Comparison of ENCODE assay signal across 1 cellular context in genomic region chr11:64778473-64779298, GRCh38.
TF ChIP-seq lines count a peak whose summit lies in the region.

A gene with protein sequence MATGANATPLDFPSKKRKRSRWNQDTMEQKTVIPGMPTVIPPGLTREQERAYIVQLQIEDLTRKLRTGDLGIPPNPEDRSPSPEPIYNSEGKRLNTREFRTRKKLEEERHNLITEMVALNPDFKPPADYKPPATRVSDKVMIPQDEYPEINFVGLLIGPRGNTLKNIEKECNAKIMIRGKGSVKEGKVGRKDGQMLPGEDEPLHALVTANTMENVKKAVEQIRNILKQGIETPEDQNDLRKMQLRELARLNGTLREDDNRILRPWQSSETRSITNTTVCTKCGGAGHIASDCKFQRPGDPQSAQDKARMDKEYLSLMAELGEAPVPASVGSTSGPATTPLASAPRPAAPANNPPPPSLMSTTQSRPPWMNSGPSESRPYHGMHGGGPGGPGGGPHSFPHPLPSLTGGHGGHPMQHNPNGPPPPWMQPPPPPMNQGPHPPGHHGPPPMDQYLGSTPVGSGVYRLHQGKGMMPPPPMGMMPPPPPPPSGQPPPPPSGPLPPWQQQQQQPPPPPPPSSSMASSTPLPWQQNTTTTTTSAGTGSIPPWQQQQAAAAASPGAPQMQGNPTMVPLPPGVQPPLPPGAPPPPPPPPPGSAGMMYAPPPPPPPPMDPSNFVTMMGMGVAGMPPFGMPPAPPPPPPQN (minus strand): TSS chr11:64778542. CDS start chr11:64778392, 150 bp downstream.

TF ChIP-seq in GM12878, 131 proteins besides CTCF, POLR2A, EP300 and RAD21 (continued from another document and continues in another):
- TF ChIP-seq USF2 (IDR thresholded peaks at IDR 0.05; ENCODE audit: borderline replicate concordance, low read depth, low read length) (no peak), HSF1 (IDR thresholded peaks at IDR 0.05; ENCODE audit: low read depth, low read length) (no peak), SIN3A (IDR thresholded peaks at IDR 0.05; ENCODE audit: low read depth, low read length) (no peak), E2F8 (IDR thresholded peaks at IDR 0.05; ENCODE audit: low read depth, partially characterized antibody) (no peak), JUND (IDR thresholded peaks at IDR 0.05; ENCODE audit: low read depth, low read length) (peak; percentile 42; the same call in 1 of the 2 replicates), MTA2 (IDR thresholded peaks at IDR 0.05; ENCODE audit: low read depth) (no peak), MYB (IDR thresholded peaks at IDR 0.05; ENCODE audit: borderline replicate concordance, low read depth, low read length) (no peak), TAF1 (IDR thresholded peaks at IDR 0.05; ENCODE audit: borderline replicate concordance, low read depth, low read length) (peak; percentile 84), MXI1 (IDR thresholded peaks at IDR 0.05; ENCODE audit: low read depth, low read length) (peak; percentile 80), ZBTB33 (IDR thresholded peaks at IDR 0.05) (no peak), PML (IDR thresholded peaks at IDR 0.05; ENCODE audit: low read length) (no peak; the same call in 1 of the 2 replicates), CBX5 (IDR thresholded peaks at IDR 0.05; ENCODE audit: low read depth) (no peak), HCFC1 (IDR thresholded peaks at IDR 0.05; ENCODE audit: low read length) (peak; percentile 20; the same call in 1 of the 2 replicates), SMAD5 (IDR thresholded peaks at IDR 0.05; ENCODE audit: low read depth) (peak; percentile 80), TARDBP (IDR thresholded peaks at IDR 0.05; ENCODE audit: borderline replicate concordance) (no peak), GABPA (IDR thresholded peaks at IDR 0.05; ENCODE audit: low read depth) (peak; percentile 67), RCOR1 (conservative IDR thresholded peaks at IDR 0.05; ENCODE audit: low read depth, low read length) (peak; percentile 71; the same call in 1 of the 2 replicates), ESRRA (IDR thresholded peaks at IDR 0.05; ENCODE audit: low read length) (no peak), RUNX3 (IDR thresholded peaks at IDR 0.05; ENCODE audit: low read length) (no peak), MYC (IDR thresholded peaks at IDR 0.05; ENCODE audit: insufficient read depth, insufficient read length, insufficient replicate concordance, low read length, severe bottlenecking) (no peak), NFXL1 (IDR thresholded peaks at IDR 0.05; ENCODE audit: borderline replicate concordance) (no peak), EZH2 (IDR thresholded peaks at IDR 0.05; ENCODE audit: borderline replicate concordance, control insufficient read depth, low read depth, low read length) (no peak), PAX8 (IDR thresholded peaks at IDR 0.05) (no peak), NR2C1 (IDR thresholded peaks at IDR 0.05) (peak; percentile 54; the same call in 1 of the 2 replicates), FOXK2 (IDR thresholded peaks at IDR 0.05) (no peak), MEF2B (IDR thresholded peaks at IDR 0.05; ENCODE audit: partially characterized antibody, poor library complexity, severe bottlenecking) (peak; percentile 67), BHLHE40 (IDR thresholded peaks at IDR 0.05; ENCODE audit: borderline replicate concordance in 1 of 2, low read depth in 2 of 2, low read length in 1 of 2) (peak; percentile 14 to 34; a peak in 2 of 4 replicates), NRF1 (conservative IDR thresholded peaks at IDR 0.05; ENCODE audit: low read depth, low read length) (no peak), IRF4 (IDR thresholded peaks at IDR 0.05; ENCODE audit: low read depth, low read length) (no peak), SREBF2 (IDR thresholded peaks at IDR 0.05; ENCODE audit: low read length) (no peak), ZNF217 (IDR thresholded peaks at IDR 0.05) (no peak), HDAC2 (IDR thresholded peaks at IDR 0.05) (no peak)
- TF ChIP-seq, protein P1, sequence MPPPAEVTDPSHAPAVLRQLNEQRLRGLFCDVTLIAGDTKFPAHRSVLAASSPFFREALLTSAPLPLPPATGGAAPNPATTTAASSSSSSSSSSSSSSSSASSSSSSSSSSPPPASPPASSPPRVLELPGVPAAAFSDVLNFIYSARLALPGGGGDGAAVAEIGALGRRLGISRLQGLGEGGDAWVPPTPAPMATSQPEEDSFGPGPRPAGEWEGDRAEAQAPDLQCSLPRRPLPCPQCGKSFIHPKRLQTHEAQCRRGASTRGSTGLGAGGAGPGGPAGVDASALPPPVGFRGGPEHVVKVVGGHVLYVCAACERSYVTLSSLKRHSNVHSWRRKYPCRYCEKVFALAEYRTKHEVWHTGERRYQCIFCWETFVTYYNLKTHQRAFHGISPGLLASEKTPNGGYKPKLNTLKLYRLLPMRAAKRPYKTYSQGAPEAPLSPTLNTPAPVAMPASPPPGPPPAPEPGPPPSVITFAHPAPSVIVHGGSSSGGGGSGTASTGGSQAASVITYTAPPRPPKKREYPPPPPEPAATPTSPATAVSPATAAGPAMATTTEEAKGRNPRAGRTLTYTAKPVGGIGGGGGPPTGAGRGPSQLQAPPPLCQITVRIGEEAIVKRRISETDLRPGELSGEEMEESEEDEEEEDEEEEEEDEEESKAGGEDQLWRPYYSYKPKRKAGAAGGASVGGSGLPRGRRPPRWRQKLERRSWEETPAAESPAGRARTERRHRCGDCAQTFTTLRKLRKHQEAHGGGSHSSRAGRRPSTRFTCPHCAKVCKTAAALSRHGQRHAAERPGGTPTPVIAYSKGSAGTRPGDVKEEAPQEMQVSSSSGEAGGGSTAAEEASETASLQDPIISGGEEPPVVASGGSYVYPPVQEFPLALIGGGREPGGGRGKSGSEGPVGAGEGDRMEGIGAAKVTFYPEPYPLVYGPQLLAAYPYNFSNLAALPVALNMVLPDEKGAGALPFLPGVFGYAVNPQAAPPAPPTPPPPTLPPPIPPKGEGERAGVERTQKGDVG (CRISPR knock-in tag; IDR thresholded peaks at IDR 0.05), result no peak
- TF ChIP-seq, protein P2, sequence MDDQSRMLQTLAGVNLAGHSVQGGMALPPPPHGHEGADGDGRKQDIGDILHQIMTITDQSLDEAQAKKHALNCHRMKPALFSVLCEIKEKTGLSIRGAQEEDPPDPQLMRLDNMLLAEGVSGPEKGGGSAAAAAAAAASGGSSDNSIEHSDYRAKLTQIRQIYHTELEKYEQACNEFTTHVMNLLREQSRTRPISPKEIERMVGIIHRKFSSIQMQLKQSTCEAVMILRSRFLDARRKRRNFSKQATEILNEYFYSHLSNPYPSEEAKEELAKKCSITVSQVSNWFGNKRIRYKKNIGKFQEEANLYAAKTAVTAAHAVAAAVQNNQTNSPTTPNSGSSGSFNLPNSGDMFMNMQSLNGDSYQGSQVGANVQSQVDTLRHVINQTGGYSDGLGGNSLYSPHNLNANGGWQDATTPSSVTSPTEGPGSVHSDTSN (IDR thresholded peaks at IDR 0.05; ENCODE audit: insufficient replicate concordance, low read depth, low read length), result peak; percentile 75
- TF ChIP-seq, protein P3, sequence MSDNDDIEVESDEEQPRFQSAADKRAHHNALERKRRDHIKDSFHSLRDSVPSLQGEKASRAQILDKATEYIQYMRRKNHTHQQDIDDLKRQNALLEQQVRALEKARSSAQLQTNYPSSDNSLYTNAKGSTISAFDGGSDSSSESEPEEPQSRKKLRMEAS (IDR thresholded peaks at IDR 0.05; ENCODE audit: low read depth, low read length), result no peak; the same call in 1 of the 2 replicates
- TF ChIP-seq, protein P4, sequence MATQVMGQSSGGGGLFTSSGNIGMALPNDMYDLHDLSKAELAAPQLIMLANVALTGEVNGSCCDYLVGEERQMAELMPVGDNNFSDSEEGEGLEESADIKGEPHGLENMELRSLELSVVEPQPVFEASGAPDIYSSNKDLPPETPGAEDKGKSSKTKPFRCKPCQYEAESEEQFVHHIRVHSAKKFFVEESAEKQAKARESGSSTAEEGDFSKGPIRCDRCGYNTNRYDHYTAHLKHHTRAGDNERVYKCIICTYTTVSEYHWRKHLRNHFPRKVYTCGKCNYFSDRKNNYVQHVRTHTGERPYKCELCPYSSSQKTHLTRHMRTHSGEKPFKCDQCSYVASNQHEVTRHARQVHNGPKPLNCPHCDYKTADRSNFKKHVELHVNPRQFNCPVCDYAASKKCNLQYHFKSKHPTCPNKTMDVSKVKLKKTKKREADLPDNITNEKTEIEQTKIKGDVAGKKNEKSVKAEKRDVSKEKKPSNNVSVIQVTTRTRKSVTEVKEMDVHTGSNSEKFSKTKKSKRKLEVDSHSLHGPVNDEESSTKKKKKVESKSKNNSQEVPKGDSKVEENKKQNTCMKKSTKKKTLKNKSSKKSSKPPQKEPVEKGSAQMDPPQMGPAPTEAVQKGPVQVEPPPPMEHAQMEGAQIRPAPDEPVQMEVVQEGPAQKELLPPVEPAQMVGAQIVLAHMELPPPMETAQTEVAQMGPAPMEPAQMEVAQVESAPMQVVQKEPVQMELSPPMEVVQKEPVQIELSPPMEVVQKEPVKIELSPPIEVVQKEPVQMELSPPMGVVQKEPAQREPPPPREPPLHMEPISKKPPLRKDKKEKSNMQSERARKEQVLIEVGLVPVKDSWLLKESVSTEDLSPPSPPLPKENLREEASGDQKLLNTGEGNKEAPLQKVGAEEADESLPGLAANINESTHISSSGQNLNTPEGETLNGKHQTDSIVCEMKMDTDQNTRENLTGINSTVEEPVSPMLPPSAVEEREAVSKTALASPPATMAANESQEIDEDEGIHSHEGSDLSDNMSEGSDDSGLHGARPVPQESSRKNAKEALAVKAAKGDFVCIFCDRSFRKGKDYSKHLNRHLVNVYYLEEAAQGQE (IDR thresholded peaks at IDR 0.05; ENCODE audit: low read depth, low read length), result no peak
- TF ChIP-seq, protein P5, sequence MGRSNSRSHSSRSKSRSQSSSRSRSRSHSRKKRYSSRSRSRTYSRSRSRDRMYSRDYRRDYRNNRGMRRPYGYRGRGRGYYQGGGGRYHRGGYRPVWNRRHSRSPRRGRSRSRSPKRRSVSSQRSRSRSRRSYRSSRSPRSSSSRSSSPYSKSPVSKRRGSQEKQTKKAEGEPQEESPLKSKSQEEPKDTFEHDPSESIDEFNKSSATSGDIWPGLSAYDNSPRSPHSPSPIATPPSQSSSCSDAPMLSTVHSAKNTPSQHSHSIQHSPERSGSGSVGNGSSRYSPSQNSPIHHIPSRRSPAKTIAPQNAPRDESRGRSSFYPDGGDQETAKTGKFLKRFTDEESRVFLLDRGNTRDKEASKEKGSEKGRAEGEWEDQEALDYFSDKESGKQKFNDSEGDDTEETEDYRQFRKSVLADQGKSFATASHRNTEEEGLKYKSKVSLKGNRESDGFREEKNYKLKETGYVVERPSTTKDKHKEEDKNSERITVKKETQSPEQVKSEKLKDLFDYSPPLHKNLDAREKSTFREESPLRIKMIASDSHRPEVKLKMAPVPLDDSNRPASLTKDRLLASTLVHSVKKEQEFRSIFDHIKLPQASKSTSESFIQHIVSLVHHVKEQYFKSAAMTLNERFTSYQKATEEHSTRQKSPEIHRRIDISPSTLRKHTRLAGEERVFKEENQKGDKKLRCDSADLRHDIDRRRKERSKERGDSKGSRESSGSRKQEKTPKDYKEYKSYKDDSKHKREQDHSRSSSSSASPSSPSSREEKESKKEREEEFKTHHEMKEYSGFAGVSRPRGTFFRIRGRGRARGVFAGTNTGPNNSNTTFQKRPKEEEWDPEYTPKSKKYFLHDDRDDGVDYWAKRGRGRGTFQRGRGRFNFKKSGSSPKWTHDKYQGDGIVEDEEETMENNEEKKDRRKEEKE (IDR thresholded peaks at IDR 0.05), result no peak
